ENCODE assay signal across 15 cellular contexts in the genomic region with DNA sequence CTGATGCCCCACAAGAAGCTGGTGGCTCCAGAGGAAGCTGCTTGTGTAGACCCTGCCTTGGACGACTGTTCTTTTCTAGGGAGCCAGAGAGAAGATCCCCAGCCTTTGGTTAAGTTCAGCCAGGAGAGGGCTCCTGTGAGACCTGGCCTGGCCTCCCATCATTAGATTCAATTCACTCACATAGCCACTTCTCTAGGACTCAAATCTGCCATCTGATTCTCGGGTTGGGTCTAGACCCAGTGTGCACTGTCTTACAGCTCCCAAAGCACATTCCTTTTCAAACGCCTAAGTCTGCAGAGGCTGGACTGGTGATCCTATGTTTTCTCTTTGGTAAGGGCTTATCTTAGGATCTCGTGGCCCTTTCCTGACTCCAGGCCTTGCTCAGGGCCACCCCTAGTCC.
A peak's percentile ranks its signal among the peaks of the same experiment; 100 is the strongest.
DNase-seq lines count a peak whose midpoint lies in the region; ATAC-seq and TF ChIP-seq lines count a peak whose summit lies in the region.
"Had no signal": no experiment of that assay in that cellular context is flagged by ENCODE, and none has a peak within 500 bp of the region (broad histone marks: within the 10 kb centered on the region; RNA-seq: fewer than 3 reads in every experiment).

No MANE protein-coding gene starts in this region.

- H3K4me3 Mint-ChIP-seq in chondrocyte (ENCODE audit: unreplicated experiment) (no peak overlapping the region), progenitor cell of endocrine pancreas (ENCODE audit: low read depth) (no peak overlapping the region)
- H3K4me3 Mint-ChIP-seq: activated T-helper 17 cell treated with anti-CD3 and anti-CD28 coated beads, Interleukin-2, amount 50 U/mL, for 72 hours; nephron progenitor cell had no signal

- intact Hi-C loops in posterior vena cava (cut with DNase I): no loop called here

- DNase-seq in DMS 273 (lab: John Stamatoyannopoulos, UW; ENCODE audit: unreplicated experiment) (peak; percentile 34), DMS 273 treated with DMSO at 0.1 percent for 48 hours (lab: John Stamatoyannopoulos, UW) (no peak), M059J (ENCODE audit: low read depth) (peak; percentile 36), chondrocyte (ENCODE audit: low spot score) (no peak), progenitor cell of endocrine pancreas (ENCODE audit: low spot score, unreplicated experiment) (no peak), SKM-1 (lab: John Stamatoyannopoulos, UW; ENCODE audit: unreplicated experiment) (no peak), posterior vena cava (ENCODE audit: low spot score) (no peak)
- DNase-seq: activated CD4-positive, alpha-beta T cell treated with anti-CD3 and anti-CD28 coated beads for 1 hour; central memory CD4-positive, alpha-beta T cell; DMS79 treated with DMSO at 0.1 percent for 48 hours; kidney; NCI-H2171 treated with DMSO at 0.1 percent for 48 hours; nephron progenitor cell had no signal

- H3K27ac Mint-ChIP-seq in chondrocyte (ENCODE audit: unreplicated experiment) (peak overlapping the region; percentile 63), progenitor cell of endocrine pancreas (no peak overlapping the region)
- H3K27ac Mint-ChIP-seq: activated T-helper 17 cell treated with anti-CD3 and anti-CD28 coated beads, Interleukin-2, amount 50 U/mL, for 72 hours; nephron progenitor cell had no signal

- no peaks in the 10 kb centered on the region for H3K36me3 Mint-ChIP-seq in chondrocyte (ENCODE audit: low read depth)
- H3K36me3 Mint-ChIP-seq in progenitor cell of endocrine pancreas (ENCODE audit: insufficient read depth): no peaks in the 10 kb centered on the region

- no peak for ATAC-seq in GM18868 (IDR thresholded peaks at IDR 0.05; ENCODE audit: unreplicated experiment)
- ATAC-seq: activated T-helper 17 cell treated with anti-CD3 and anti-CD28 coated beads, Interleukin-2, amount 50 U/mL, for 72 hours had no signal

- H3K9me3 Mint-ChIP-seq in chondrocyte (ENCODE audit: low read depth) (no peaks in the 10 kb centered on the region), progenitor cell of endocrine pancreas (ENCODE audit: low read depth) (no peaks in the 10 kb centered on the region)
- H3K9me3 Mint-ChIP-seq: activated T-helper 17 cell treated with anti-CD3 and anti-CD28 coated beads, Interleukin-2, amount 50 U/mL, for 72 hours; nephron progenitor cell had no signal

- no peaks in the 10 kb centered on the region for H3K27me3 Mint-ChIP-seq in chondrocyte (ENCODE audit: low read depth)
- H3K27me3 Mint-ChIP-seq in progenitor cell of endocrine pancreas: no peaks in the 10 kb centered on the region
- H3K27me3 Mint-ChIP-seq: activated T-helper 17 cell treated with anti-CD3 and anti-CD28 coated beads, Interleukin-2, amount 50 U/mL, for 72 hours had no signal

- H3K4me1 Mint-ChIP-seq in chondrocyte (ENCODE audit: low read depth) (peaks cover 50% of the 10 kb centered on the region), progenitor cell of endocrine pancreas (ENCODE audit: low read depth) (no peaks in the 10 kb centered on the region)
- H3K4me1 Mint-ChIP-seq: activated T-helper 17 cell treated with anti-CD3 and anti-CD28 coated beads, Interleukin-2, amount 50 U/mL, for 72 hours; nephron progenitor cell had no signal

- TF ChIP-seq CTCF in chondrocyte (IDR thresholded peaks at IDR 0.05): peak; percentile 51
- peak; percentile 28 for TF ChIP-seq CTCF in progenitor cell of endocrine pancreas (IDR thresholded peaks at IDR 0.05; ENCODE audit: unreplicated experiment)

Comparison
In these comparisons a context has a peak if more than half of its experiments do, and no peak if none do; other contexts are left out.
1. DNase-seq: peak in DMS 273 (single experiment) and M059J (single experiment); none in DMS 273 treated with DMSO at 0.1 percent for 48 hours (single experiment), chondrocyte (single experiment), progenitor cell of endocrine pancreas (single experiment), SKM-1 (single experiment) and posterior vena cava (single experiment).